In genomic region chr1:206803221-206803730, GRCh38 we compare ENCODE assay signal across 8 cellular contexts. TPM values are rescaled to one million over a fixed set of nuclear protein-coding genes. Genes with fewer than 3 reads are reported as not detected.
DNase-seq lines count a peak whose midpoint lies in the region; ATAC-seq and TF ChIP-seq lines count a peak whose summit lies in the region.
"Had no signal": no experiment of that assay in that cellular context is flagged by ENCODE, and none has a peak within 500 bp of the region (broad histone marks: within the 10 kb centered on the region; RNA-seq: fewer than 3 reads in every experiment).

No MANE protein-coding gene starts in this region.

- H3K4me3 ChIP-seq in sigmoid colon, result no peak overlapping the region

- DNase-seq in GM20000 (ENCODE audit: low spot score), result peak; percentile 78
- DNase-seq in activated T-cell treated with anti-CD3 and anti-CD28 coated beads for 4 hours, result peak; percentile 58
- peak; percentile 68 to 76 for DNase-seq in stimulated activated CD4-positive, alpha-beta T cell treated with anti-CD3 and anti-CD28 coated beads, Interleukin-2, amount 100 ng/mL, for 24 hours
- no peak for DNase-seq in NCI-H748 treated with DMSO at 0.1 percent for 48 hours (lab: John Stamatoyannopoulos, UW)
- DNase-seq in sigmoid colon, result no peak
- DNase-seq in CD14-positive monocyte (ENCODE audit: low spot score), result no peak

- TF ChIP-seq CTCF in GM20000 (IDR thresholded peaks at IDR 0.05; ENCODE audit: extremely low read depth, missing control alignments) (no peak), sigmoid colon (IDR thresholded peaks at IDR 0.05) (no peak), CD14-positive monocyte (IDR thresholded peaks at IDR 0.05) (no peak)

- no peak overlapping the region for H3K4me3 Mint-ChIP-seq in CD14-positive monocyte

- no peak for TF ChIP-seq POLR2A in sigmoid colon (IDR thresholded peaks at IDR 0.05)

- WGBS in sigmoid colon, 2 donors, result 75 to 84% methylated on average over 8 of the region's 8 CpGs

- ATAC-seq in HG03460 (IDR thresholded peaks at IDR 0.05; ENCODE audit: unreplicated experiment), result peak; percentile 95

- peak overlapping the region in 1 of 4 donors; percentile 18 for H3K27ac ChIP-seq in sigmoid colon

- H3K36me3 Mint-ChIP-seq in CD14-positive monocyte, result peaks cover 0 to 11% of the 10 kb centered on the region in 2 donors

- no peaks in the 10 kb centered on the region for H3K4me1 ChIP-seq in sigmoid colon

- H3K9me3 ChIP-seq in sigmoid colon, result no peaks in the 10 kb centered on the region

- peaks cover 15% of the 10 kb centered on the region for H3K4me1 Mint-ChIP-seq in CD14-positive monocyte

- intact Hi-C loops in sigmoid colon (cut with DNase I), result no loop called here
- intact Hi-C loops in CD14-positive monocyte (cut with micrococcal nuclease), result loop anchor here in 1 of 2 donors (5.0 to 10.0 kb wide), 2 partner anchors 36 to 148 kb away; no protein-coding TSS in a partner anchor

- H3K9me3 Mint-ChIP-seq in CD14-positive monocyte, result peaks cover 0 to 2% (median 0%) of the 10 kb centered on the region in 7 donors

- TF ChIP-seq EP300 in sigmoid colon (IDR thresholded peaks at IDR 0.05), result no peak

- H3K36me3 ChIP-seq in sigmoid colon, result no peaks in the 10 kb centered on the region

- H3K27me3 Mint-ChIP-seq in CD14-positive monocyte (ENCODE audit: low read depth in 3 of 3), result peaks cover 4 to 11% (median 7%) of the 10 kb centered on the region in 3 donors

- peak overlapping the region in 1 of 7 donors; percentile 49 for H3K27ac Mint-ChIP-seq in CD14-positive monocyte

- H3K27me3 ChIP-seq in sigmoid colon, result no peaks in the 10 kb centered on the region

RNA-seq across cellular contexts. Expression of gene IL10, which starts 31.0 kb away (rescaled TPM):
- total RNA-seq in sigmoid colon, result 10 to 100 TPM in 2 of 4 donors, 1 to 10 TPM in 2; 1.7 to 11.1 (median 8.2) TPM
- polyA plus RNA-seq in sigmoid colon (10 to 100 TPM in 1 of 3 donors, 1 to 10 TPM in 2; 1.6 to 16.8 (median 2.8) TPM), CD14-positive monocyte (1 to 10 TPM; 4.1 to 7.8 TPM)
- total RNA-seq: RPMI7951 had no signal

RNA-seq across cellular contexts. Expression of gene IL19, which starts 32.7 kb away (rescaled TPM):
- not detected for total RNA-seq in sigmoid colon
- polyA plus RNA-seq in sigmoid colon (under 1 TPM in 1 of 3 donors, not detected in 2; 0.10 TPM), CD14-positive monocyte (not detected)

Comparison
In these comparisons a context has a peak if more than half of its experiments do, and no peak if none do; other contexts are left out.
1. DNase-seq: peak in GM20000 (single experiment), activated T-cell treated with anti-CD3 and anti-CD28 coated beads for 4 hours (single experiment) and stimulated activated CD4-positive, alpha-beta T cell treated with anti-CD3 and anti-CD28 coated beads, Interleukin-2, amount 100 ng/mL, for 24 hours (2 of 2); none in NCI-H748 treated with DMSO at 0.1 percent for 48 hours (single experiment), sigmoid colon (single experiment) and CD14-positive monocyte (single experiment).